In the genomic region with DNA sequence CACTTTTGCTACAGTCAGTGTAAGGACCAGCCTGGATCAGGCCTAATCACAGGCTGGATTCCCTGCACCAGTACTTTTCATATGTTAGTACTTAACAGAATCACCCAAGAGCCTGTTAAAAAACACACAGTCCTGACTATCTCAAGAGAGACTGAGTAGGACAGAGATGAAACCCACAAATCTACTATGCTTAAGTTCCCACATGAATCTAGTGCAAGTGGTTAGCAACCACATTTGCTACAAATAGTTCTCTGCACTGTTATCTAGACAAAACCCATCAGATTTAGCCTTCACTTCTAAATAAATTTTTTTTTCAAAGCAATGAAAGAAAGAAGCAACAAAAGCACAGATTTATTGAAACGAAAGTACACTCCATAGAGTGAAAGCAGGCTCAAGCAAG, we compare ENCODE assay signal across 26 cellular contexts.
"Had no signal": no experiment of that assay in that cellular context is flagged by ENCODE, and none has a peak within 500 bp of the region (broad histone marks: within the 10 kb centered on the region; RNA-seq: fewer than 3 reads in every experiment).

No MANE protein-coding gene starts in this region.

- DNase-seq: activated CD8-positive, alpha-beta memory T cell treated with anti-CD3 and anti-CD28 coated beads, Interleukin-2, amount 50 U/mL, for 4 hours; activated effector memory CD4-positive, alpha-beta T cell treated with anti-CD3 and anti-CD28 coated beads, Interleukin-2, amount 50 U/mL, for 16 hours; activated naive CD4-positive, alpha-beta T cell treated with anti-CD3 and anti-CD28 coated beads, Interleukin-2, amount 10 ng/mL, durations not matched to agents 7 days and 5 days; adrenal gland; colonic mucosa; head of caudate nucleus; hypothalamus; left ventricle myocardium superior; mammary epithelial cell; nucleus accumbens; right lobe of liver; small intestine; stimulated activated CD4-positive, alpha-beta T cell treated with anti-CD3 and anti-CD28 coated beads, Interleukin-2, amount 100 ng/mL, for 24 hours; stomach; T1000 had no signal

- H3K4me1 Mint-ChIP-seq: mesothelial cell of epicardium, WTC11 had no signal

- H3K4me3 Mint-ChIP-seq: activated naive CD4-positive, alpha-beta T cell treated with anti-CD3 and anti-CD28 coated beads, Interleukin-2, amount 10 ng/mL, durations not matched to agents 7 days and 5 days; mesothelial cell of epicardium; stimulated activated memory B cell treated with anti-CD40 and anti-IgM and Interleukin-4, amounts not matched to agents 10 μg/mL and 1 μg/mL and 100 μg/mL, for 72 hours; T-helper 1 cell treated with Interleukin-12 subunit alpha and Interleukin-12 subunit beta and Interleukin-4 antibody, amounts not matched to agents 30 μg/mL and 1 μg/mL, for 36 hours; WTC11 had no signal

- H3K9me3 ChIP-seq: adrenal gland, breast epithelium, colonic mucosa, gastroesophageal sphincter, right lobe of liver, stomach, suprapubic skin, tibial nerve had no signal

- H3K36me3 Mint-ChIP-seq: WTC11 had no signal

- H3K4me1 ChIP-seq: breast epithelium, colonic mucosa, gastroesophageal sphincter, parathyroid adenoma, right lobe of liver, stomach, suprapubic skin, tibial nerve had no signal

- ATAC-seq: gastroesophageal sphincter; left ventricle myocardium superior; right lobe of liver; stimulated activated memory B cell treated with anti-CD40 and anti-IgM and Interleukin-4, amounts not matched to agents 10 μg/mL and 1 μg/mL and 100 μg/mL, for 72 hours; WTC11 had no signal

- H3K27me3 ChIP-seq: adrenal gland, breast epithelium, colonic mucosa, gastroesophageal sphincter, right lobe of liver, stomach, suprapubic skin, tibial nerve had no signal

- H3K27me3 Mint-ChIP-seq: activated naive CD4-positive, alpha-beta T cell treated with anti-CD3 and anti-CD28 coated beads, Interleukin-2, amount 10 ng/mL, durations not matched to agents 7 days and 5 days; stimulated activated memory B cell treated with anti-CD40 and anti-IgM and Interleukin-4, amounts not matched to agents 10 μg/mL and 1 μg/mL and 100 μg/mL, for 72 hours had no signal

- H3K36me3 ChIP-seq: adrenal gland, breast epithelium, colonic mucosa, gastroesophageal sphincter, right lobe of liver, suprapubic skin had no signal

- H3K9ac ChIP-seq: parathyroid adenoma had no signal

- H3K27ac Mint-ChIP-seq: activated naive CD4-positive, alpha-beta T cell treated with anti-CD3 and anti-CD28 coated beads, Interleukin-2, amount 10 ng/mL, durations not matched to agents 7 days and 5 days; mesothelial cell of epicardium; stimulated activated memory B cell treated with anti-CD40 and anti-IgM and Interleukin-4, amounts not matched to agents 10 μg/mL and 1 μg/mL and 100 μg/mL, for 72 hours; T-helper 1 cell treated with Interleukin-12 subunit alpha and Interleukin-12 subunit beta and Interleukin-4 antibody, amounts not matched to agents 30 μg/mL and 1 μg/mL, for 36 hours; WTC11 had no signal

- H3K4me3 ChIP-seq: adrenal gland, breast epithelium, colonic mucosa, gastroesophageal sphincter, right lobe of liver, stomach, suprapubic skin, tibial nerve had no signal

- H2AFZ ChIP-seq: parathyroid adenoma had no signal

- H3K27ac ChIP-seq: adrenal gland, breast epithelium, colonic mucosa, epithelial cell of prostate, gastroesophageal sphincter, parathyroid adenoma, right lobe of liver, stomach, suprapubic skin, tibial nerve had no signal

- FAIRE-seq: islet of Langerhans, small intestine had no signal
